ENCODE assay signal across 39 cellular contexts in genomic region chr6:165300401-165300800, GRCh38. TPM values are rescaled to one million over a fixed set of nuclear protein-coding genes. Genes with fewer than 3 reads are reported as not detected.
"Had no signal": no experiment of that assay in that cellular context is flagged by ENCODE, and none has a peak within 500 bp of the region (broad histone marks: within the 10 kb centered on the region; RNA-seq: fewer than 3 reads in every experiment).

No MANE protein-coding gene starts in this region.

- H3K27ac ChIP-seq: KMS-11 had no signal

- H3K9ac ChIP-seq: KMS-11 had no signal

- H3K4me2 ChIP-seq: KMS-11 had no signal

- H3K4me3 ChIP-seq: MG63 had no signal

- H3K36me3 ChIP-seq: MG63 had no signal

- DNase-seq: Karpas-422, Kasumi-1, KG1, MG63, MM.1S, MV-4-11, NCI-H1048, NCI-H1092, NCI-H1092 treated with DMSO at 0.1 percent for 48 hours, NCI-H1105, NCI-H1105 treated with DMSO at 0.1 percent for 48 hours, NCI-H1417, NCI-H1417 treated with DMSO at 0.1 percent for 48 hours, NCI-H1436, NCI-H1436 treated with DMSO at 0.1 percent for 48 hours, NCI-H146, NCI-H1694, NCI-H1694 treated with DMSO at 0.1 percent for 48 hours, NCI-H187, NCI-H187 treated with DMSO at 0.1 percent for 48 hours, NCI-H1930, NCI-H2029, NCI-H2029 treated with DMSO at 0.1 percent for 48 hours, NCI-H2081, NCI-H2081 treated with DMSO at 0.1 percent for 48 hours, NCI-H2107, NCI-H2171, NCI-H2171 treated with DMSO at 0.1 percent for 48 hours, NCI-H226, NCI-H345, NCI-H446, NCI-H446 treated with DMSO at 0.1 percent for 48 hours, NCI-H510A, NCI-H510A treated with DMSO at 0.1 percent for 48 hours had no signal

- H3K9me3 ChIP-seq: MG63 had no signal

- H3K27me3 ChIP-seq: MG63 had no signal

RNA-seq across cellular contexts. Expression of gene C6orf118, which starts 9.0 kb away (rescaled TPM):
- total RNA-seq: LHCN-M2, M059J, MCF 10A, NCI-H460 had no signal
